8 cellular contexts compared by ENCODE assay signal in genomic region chrX:103215768-103216085, GRCh38. TPM values are rescaled to one million over a fixed set of nuclear protein-coding genes. Genes with fewer than 3 reads are reported as not detected.
DNase-seq lines count a peak whose midpoint lies in the region; TF ChIP-seq lines count a peak whose summit lies in the region.

No MANE protein-coding gene starts in this region.

- no peaks in the 10 kb centered on the region for H3K9me3 ChIP-seq in BE2C
- H3K9me3 ChIP-seq in HAP-1: no peaks in the 10 kb centered on the region
- H3K9me3 ChIP-seq in iPS DF 6.9 (ENCODE audit: control insufficient read depth, insufficient read depth, low read length): no peaks in the 10 kb centered on the region
- H3K9me3 ChIP-seq in skeletal muscle tissue (ENCODE audit: control insufficient read depth in 3 of 3, low read length in 3 of 3): peaks cover 0 to 3% (median 0%) of the 10 kb centered on the region in 3 donors

- no peak for DNase-seq in BE2C
- DNase-seq in HAP-1 (ENCODE audit: low spot score in 2 of 2): no peak
- no peak for DNase-seq in activated T-helper 1 cell treated with anti-CD3 and anti-CD28 coated beads, Interleukin-12 subunit alpha, Interleukin-12 subunit beta, Interleukin-2, Interleukin-4 antibody, amounts not matched to agents 30 ng/mL and 10 ng/mL and 1 ng/mL, durations not matched to agents 14 hours and 24 hours and 36 hours (ENCODE audit: low spot score)
- DNase-seq in iPS DF 6.9 (ENCODE audit: low read depth, low spot score): peak; percentile 4
- no peak for DNase-seq in NCI-H69 (lab: John Stamatoyannopoulos, UW)
- DNase-seq in NOMO-1 (lab: John Stamatoyannopoulos, UW; ENCODE audit: unreplicated experiment in 2 of 2): no peak
- DNase-seq in RKO (ENCODE audit: low spot score): no peak

- no peaks in the 10 kb centered on the region for H3K9me3 Mint-ChIP-seq in activated T-helper 1 cell treated with anti-CD3 and anti-CD28 coated beads, Interleukin-12 subunit alpha, Interleukin-12 subunit beta, Interleukin-2, Interleukin-4 antibody, amounts not matched to agents 30 ng/mL and 10 ng/mL and 1 ng/mL, durations not matched to agents 14 hours and 24 hours and 36 hours

- no peaks in the 10 kb centered on the region; the same call in 1 of the 2 replicates for H3K36me3 ChIP-seq in BE2C
- H3K36me3 ChIP-seq in HAP-1 (replicated peaks): peaks cover 11% of the 10 kb centered on the region
- no peaks in the 10 kb centered on the region for H3K36me3 ChIP-seq in iPS DF 6.9 (ENCODE audit: control insufficient read depth, insufficient read depth, low read length)
- H3K36me3 ChIP-seq in skeletal muscle tissue (ENCODE audit: control insufficient read depth in 3 of 3, insufficient read depth in 3 of 3, low read length in 3 of 3): no peaks in the 10 kb centered on the region

- intact Hi-C loops in activated T-helper 1 cell treated with anti-CD3 and anti-CD28 coated beads, Interleukin-12 subunit alpha, Interleukin-12 subunit beta, Interleukin-2, Interleukin-4 antibody, amounts not matched to agents 30 ng/mL and 10 ng/mL and 1 ng/mL, durations not matched to agents 14 hours and 24 hours and 36 hours (cut with micrococcal nuclease): loop anchor here (1.0 to 2.0 kb wide), 2 partner anchors 39 to 95 kb away; partner anchors contain the start of genes BEX2 and TCEAL8

- H3K27ac ChIP-seq in iPS DF 6.9 (ENCODE audit: low read length) (no peak overlapping the region), skeletal muscle tissue (ENCODE audit: low read depth, low read length) (no peak overlapping the region)

- H3K4me1 Mint-ChIP-seq in activated T-helper 1 cell treated with anti-CD3 and anti-CD28 coated beads, Interleukin-12 subunit alpha, Interleukin-12 subunit beta, Interleukin-2, Interleukin-4 antibody, amounts not matched to agents 30 ng/mL and 10 ng/mL and 1 ng/mL, durations not matched to agents 14 hours and 24 hours and 36 hours (ENCODE audit: low read depth): peaks cover 4% of the 10 kb centered on the region

- no peak for TF ChIP-seq CTCF in BE2C (IDR thresholded peaks at IDR 0.05; ENCODE audit: low read depth, low read length)

- in situ Hi-C loops in HAP-1 (cut with MboI; ENCODE audit: low sequenced_read_pairs): loop anchor here (10.0 kb wide), 1 partner anchor 249 kb away; no protein-coding TSS in a partner anchor

- H3K27me3 ChIP-seq in BE2C (no peaks in the 10 kb centered on the region), HAP-1 (ENCODE audit: low read depth) (no peaks in the 10 kb centered on the region), iPS DF 6.9 (ENCODE audit: control insufficient read depth, insufficient read depth, low read length) (no peaks in the 10 kb centered on the region), skeletal muscle tissue (ENCODE audit: control insufficient read depth in 3 of 3, insufficient read depth in 3 of 3, low read length in 3 of 3) (peaks cover 0 to 13% (median 0%) of the 10 kb centered on the region in 3 donors)

- peak overlapping the region; percentile 59 for H3K4me3 Mint-ChIP-seq in activated T-helper 1 cell treated with anti-CD3 and anti-CD28 coated beads, Interleukin-12 subunit alpha, Interleukin-12 subunit beta, Interleukin-2, Interleukin-4 antibody, amounts not matched to agents 30 ng/mL and 10 ng/mL and 1 ng/mL, durations not matched to agents 14 hours and 24 hours and 36 hours

- peaks cover 5% of the 10 kb centered on the region for H3K27me3 Mint-ChIP-seq in activated T-helper 1 cell treated with anti-CD3 and anti-CD28 coated beads, Interleukin-12 subunit alpha, Interleukin-12 subunit beta, Interleukin-2, Interleukin-4 antibody, amounts not matched to agents 30 ng/mL and 10 ng/mL and 1 ng/mL, durations not matched to agents 14 hours and 24 hours and 36 hours (ENCODE audit: insufficient read depth)

- no peak overlapping the region for H3K27ac Mint-ChIP-seq in activated T-helper 1 cell treated with anti-CD3 and anti-CD28 coated beads, Interleukin-12 subunit alpha, Interleukin-12 subunit beta, Interleukin-2, Interleukin-4 antibody, amounts not matched to agents 30 ng/mL and 10 ng/mL and 1 ng/mL, durations not matched to agents 14 hours and 24 hours and 36 hours

- H3K4me3 ChIP-seq in BE2C (ENCODE audit: low read depth, low read length) (peak overlapping the region; percentile 78), HAP-1 (peak overlapping the region; percentile 82), iPS DF 6.9 (ENCODE audit: low read length) (peak overlapping the region; percentile 83; the same call in 1 of the 2 replicates), skeletal muscle tissue (ENCODE audit: low read length in 3 of 3) (peak overlapping the region; percentile 32 to 56 (median 43))

- no peaks in the 10 kb centered on the region for H3K4me1 ChIP-seq in BE2C
- H3K4me1 ChIP-seq in HAP-1: peaks cover 3% of the 10 kb centered on the region
- no peaks in the 10 kb centered on the region for H3K4me1 ChIP-seq in iPS DF 6.9 (ENCODE audit: control insufficient read depth, insufficient read depth, low read length)
- H3K4me1 ChIP-seq in skeletal muscle tissue (ENCODE audit: control insufficient read depth in 3 of 3, insufficient read depth in 3 of 3, low read length in 3 of 3): no peaks in the 10 kb centered on the region

- no CpG with 5 or more reads among the region's 11 CpGs for WGBS in iPS DF 6.9 (ENCODE audit: insufficient coverage, insufficient read length)

- H3K9ac ChIP-seq in skeletal muscle tissue (ENCODE audit: low read depth in 1 of 3, low read length in 3 of 3): no peak overlapping the region

- H3K36me3 Mint-ChIP-seq in activated T-helper 1 cell treated with anti-CD3 and anti-CD28 coated beads, Interleukin-12 subunit alpha, Interleukin-12 subunit beta, Interleukin-2, Interleukin-4 antibody, amounts not matched to agents 30 ng/mL and 10 ng/mL and 1 ng/mL, durations not matched to agents 14 hours and 24 hours and 36 hours (ENCODE audit: low read depth): no peaks in the 10 kb centered on the region

RNA-seq across cellular contexts. Expression of gene BEX4, which starts 0.8 kb away (rescaled TPM):
- polyA plus RNA-seq in BE2C (2012; ENCODE audit: insufficient read depth, insufficient read length, low read depth): 78.5 TPM
- total RNA-seq in activated T-helper 1 cell treated with anti-CD3 and anti-CD28 coated beads, Interleukin-12 subunit alpha, Interleukin-12 subunit beta, Interleukin-2, Interleukin-4 antibody, amounts not matched to agents 30 ng/mL and 10 ng/mL and 1 ng/mL, durations not matched to agents 14 hours and 24 hours and 36 hours: 5.1 and 5.5 TPM in 2 replicates
- 13.6 TPM for total RNA-seq in skeletal muscle tissue

RNA-seq across cellular contexts. Expression of gene TCEAL8, which starts 39.2 kb away (rescaled TPM):
- polyA plus RNA-seq in BE2C (2012; ENCODE audit: insufficient read depth, insufficient read length, low read depth): 56.4 TPM
- 20.7 and 21.9 TPM in 2 replicates for total RNA-seq in activated T-helper 1 cell treated with anti-CD3 and anti-CD28 coated beads, Interleukin-12 subunit alpha, Interleukin-12 subunit beta, Interleukin-2, Interleukin-4 antibody, amounts not matched to agents 30 ng/mL and 10 ng/mL and 1 ng/mL, durations not matched to agents 14 hours and 24 hours and 36 hours
- total RNA-seq in skeletal muscle tissue: 99.2 TPM
